Comparison of ENCODE assay signal across 18 cellular contexts in the genomic region with DNA sequence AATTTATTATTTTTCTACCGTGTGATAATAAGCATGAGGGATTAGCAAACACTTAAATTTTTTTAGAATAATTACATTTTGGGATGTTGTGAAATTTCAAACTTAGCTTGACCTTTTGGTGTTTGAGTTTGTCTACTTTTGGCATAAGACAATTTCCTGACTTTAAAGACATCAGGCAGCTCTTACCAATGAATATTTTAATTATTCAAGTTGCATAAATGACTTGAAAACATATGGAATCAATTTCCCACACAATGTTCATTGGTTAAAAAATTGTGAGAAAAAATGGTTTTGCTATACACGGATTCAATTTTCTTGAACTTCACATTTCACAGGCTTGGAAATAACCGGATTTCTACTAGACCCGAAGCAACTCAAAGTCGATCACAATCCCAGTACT.
"Had no signal": no experiment of that assay in that cellular context is flagged by ENCODE, and none has a peak within 500 bp of the region (broad histone marks: within the 10 kb centered on the region; RNA-seq: fewer than 3 reads in every experiment).

No MANE protein-coding gene starts in this region.

- H3K27ac Mint-ChIP-seq: natural killer cell, type B pancreatic cell had no signal

- H3K4me2 ChIP-seq: hepatocyte had no signal

- H3K27ac ChIP-seq: dorsolateral prefrontal cortex, hepatocyte, ovary, right atrium auricular region, sigmoid colon, skin epidermis, suprapubic skin, thyroid gland had no signal

- H3K4me1 ChIP-seq: right atrium auricular region had no signal

- H2AFZ ChIP-seq: hepatocyte had no signal

- H3K4me3 ChIP-seq: dorsolateral prefrontal cortex, hepatocyte, mucosa of descending colon, ovary, right atrium auricular region, sigmoid colon, skin epidermis, suprapubic skin, thyroid gland had no signal

- H3K79me2 ChIP-seq: hepatocyte had no signal

- H3K36me3 ChIP-seq: ovary, right atrium auricular region, sigmoid colon, suprapubic skin, thyroid gland had no signal

- H3K9me3 Mint-ChIP-seq: natural killer cell, neural crest cell had no signal

- H3K27me3 Mint-ChIP-seq: type B pancreatic cell had no signal

- H3K9me3 ChIP-seq: mucosa of descending colon, ovary, right atrium auricular region, sigmoid colon, suprapubic skin, thyroid gland had no signal

- ATAC-seq: esophagus mucosa, mucosa of descending colon, natural killer cell had no signal

- H3K36me3 Mint-ChIP-seq: natural killer cell had no signal

- DNase-seq: cortex of kidney; dorsolateral prefrontal cortex; effector CD8-positive, alpha-beta T cell; foreskin melanocyte; mucosa of descending colon; natural killer cell; ovary; sigmoid colon; stimulated activated CD4-positive, alpha-beta T cell treated with anti-CD3 and anti-CD28 coated beads, Interleukin-12 subunit alpha, Interleukin-12 subunit beta, amount 100 ng/mL, for 4 hours; stimulated activated naive CD4-positive, alpha-beta T cell treated with Interleukin-2 at 50 U/mL for 16 hours; thyroid gland had no signal

- H3K27me3 ChIP-seq: dorsolateral prefrontal cortex, hepatocyte, ovary, right atrium auricular region, sigmoid colon, suprapubic skin, thyroid gland had no signal

- H3K4me3 Mint-ChIP-seq: natural killer cell, neural crest cell, type B pancreatic cell had no signal
